1 cellular context compared by ENCODE assay signal in genomic region chr18:13137041-13137938, GRCh38.
A peak's percentile ranks its signal among the peaks of the same experiment; 100 is the strongest.
TF ChIP-seq lines count a peak whose summit lies in the region.

No MANE protein-coding gene starts in this region.

TF ChIP-seq in HepG2, 621 proteins besides CTCF, POLR2A, EP300 and RAD21 (continued from another document and continues in another):
- TF ChIP-seq ETV5 (CRISPR knock-in tag; IDR thresholded peaks at IDR 0.05; ENCODE audit: borderline replicate concordance) (peak; percentile 47), SALL2 (CRISPR knock-in tag; IDR thresholded peaks at IDR 0.05) (no peak), HCFC1 (IDR thresholded peaks at IDR 0.05; ENCODE audit: low read depth, low read length) (no peak), U2AF1 (optimal IDR thresholded peaks at IDR 0.05; ENCODE audit: low read depth, low read length) (no peak), MIXL1 (CRISPR knock-in tag; IDR thresholded peaks at IDR 0.05) (no peak), ZNF589 (CRISPR knock-in tag; conservative IDR thresholded peaks at IDR 0.05) (0 out of 2 replicates have a peak, but pooled peaks have one; percentile 2), ZNF740 (CRISPR knock-in tag; IDR thresholded peaks at IDR 0.05) (no peak), NFKBIZ (CRISPR knock-in tag; IDR thresholded peaks at IDR 0.05) (no peak), ZNF788 (CRISPR knock-in tag; IDR thresholded peaks at IDR 0.05; ENCODE audit: borderline replicate concordance) (no peak), FOXP4 (CRISPR knock-in tag; IDR thresholded peaks at IDR 0.05) (no peak), KDM2A (CRISPR knock-in tag; IDR thresholded peaks at IDR 0.05; ENCODE audit: borderline replicate concordance, low read depth) (peak; percentile 56; the same call in 1 of the 2 replicates), ZNF7 (CRISPR knock-in tag; IDR thresholded peaks at IDR 0.05) (no peak), ZBTB38 (CRISPR knock-in tag; IDR thresholded peaks at IDR 0.05) (peak; percentile 34; the same call in 1 of the 2 replicates), FOXJ3 (CRISPR knock-in tag; IDR thresholded peaks at IDR 0.05; ENCODE audit: borderline replicate concordance) (no peak), ESRRA (CRISPR knock-in tag; IDR thresholded peaks at IDR 0.05; ENCODE audit: low read depth) (peak; percentile 19; the same call in 1 of the 2 replicates), TCF12 (IDR thresholded peaks at IDR 0.05) (no peak), TCF12 (CRISPR knock-in tag; IDR thresholded peaks at IDR 0.05) (0 out of 2 replicates have a peak, but pooled peaks have one; percentile 46), KAT7 (CRISPR knock-in tag; IDR thresholded peaks at IDR 0.05; ENCODE audit: borderline replicate concordance) (peak; percentile 39; the same call in 1 of the 2 replicates), ZBED4 (CRISPR knock-in tag; IDR thresholded peaks at IDR 0.05; ENCODE audit: borderline replicate concordance) (no peak; the same call in 1 of the 2 replicates), SRSF9 (IDR thresholded peaks at IDR 0.05; ENCODE audit: borderline replicate concordance, insufficient read depth, low read depth, low read length, poor library complexity, severe bottlenecking) (no peak), CBX1 (IDR thresholded peaks at IDR 0.05; ENCODE audit: low read depth) (no peak), NFKB2 (CRISPR knock-in tag; IDR thresholded peaks at IDR 0.05; ENCODE audit: borderline replicate concordance) (peak; percentile 27; the same call in 1 of the 2 replicates), ZNF432 (CRISPR knock-in tag; IDR thresholded peaks at IDR 0.05; ENCODE audit: borderline replicate concordance) (no peak), ZC3H13 (CRISPR knock-in tag; IDR thresholded peaks at IDR 0.05) (peak; percentile 66; the same call in 1 of the 2 replicates), ZBTB37 (CRISPR knock-in tag; IDR thresholded peaks at IDR 0.05) (0 out of 2 replicates have a peak, but pooled peaks have one; percentile 52), NONO (IDR thresholded peaks at IDR 0.05) (no peak), NONO (CRISPR knock-in tag; conservative IDR thresholded peaks at IDR 0.05) (no peak; the same call in none of the 2 replicates), MXD3 (CRISPR knock-in tag; IDR thresholded peaks at IDR 0.05) (no peak; the same call in 1 of the 2 replicates), ZSCAN31 (CRISPR knock-in tag; IDR thresholded peaks at IDR 0.05; ENCODE audit: low read depth) (peak; percentile 29; the same call in 1 of the 2 replicates), STAT6 (CRISPR knock-in tag; IDR thresholded peaks at IDR 0.05; ENCODE audit: borderline replicate concordance) (0 out of 2 replicates have a peak, but pooled peaks have one; percentile 33), GTF2F1 (IDR thresholded peaks at IDR 0.05; ENCODE audit: low read length) (no peak), ZBTB46 (CRISPR knock-in tag; IDR thresholded peaks at IDR 0.05; ENCODE audit: borderline replicate concordance) (0 out of 2 replicates have a peak, but pooled peaks have one; percentile 28), ZNF720 (CRISPR knock-in tag; IDR thresholded peaks at IDR 0.05) (no peak), ZBTB7A (CRISPR knock-in tag; IDR thresholded peaks at IDR 0.05) (no peak), ZFP41 (CRISPR knock-in tag; IDR thresholded peaks at IDR 0.05; ENCODE audit: borderline replicate concordance) (no peak), ZNF883 (CRISPR knock-in tag; IDR thresholded peaks at IDR 0.05; ENCODE audit: not compliant biosample characterization) (peak; percentile 81), KMT2B (CRISPR knock-in tag; IDR thresholded peaks at IDR 0.05) (no peak; the same call in 1 of the 2 replicates), ZNF451 (CRISPR knock-in tag; IDR thresholded peaks at IDR 0.05) (no peak), CEBPG (CRISPR knock-in tag; IDR thresholded peaks at IDR 0.05) (no peak), SKI (IDR thresholded peaks at IDR 0.05; ENCODE audit: partially characterized antibody) (no peak), ZNF710 (CRISPR knock-in tag; IDR thresholded peaks at IDR 0.05; ENCODE audit: borderline replicate concordance) (no peak), NFE2L1 (CRISPR knock-in tag; IDR thresholded peaks at IDR 0.05; ENCODE audit: borderline replicate concordance) (peak; percentile 55; the same call in 1 of the 2 replicates), HOMEZ (CRISPR knock-in tag; IDR thresholded peaks at IDR 0.05; ENCODE audit: low read depth) (no peak), ZFX (CRISPR knock-in tag; IDR thresholded peaks at IDR 0.05; ENCODE audit: low read depth) (peak; percentile 41), TEAD2 (CRISPR knock-in tag; IDR thresholded peaks at IDR 0.05) (no peak), ZNF703 (CRISPR knock-in tag; IDR thresholded peaks at IDR 0.05; ENCODE audit: borderline replicate concordance) (0 out of 2 replicates have a peak, but pooled peaks have one; percentile 69), ZNF761 (CRISPR knock-in tag; conservative IDR thresholded peaks at IDR 0.05) (peak; percentile 22; the same call in 1 of the 2 replicates), MEF2D (CRISPR knock-in tag; IDR thresholded peaks at IDR 0.05) (0 out of 2 replicates have a peak, but pooled peaks have one; percentile 9), CHCHD3 (CRISPR knock-in tag; IDR thresholded peaks at IDR 0.05) (no peak), RCOR2 (CRISPR knock-in tag; IDR thresholded peaks at IDR 0.05) (no peak), NFIC (IDR thresholded peaks at IDR 0.05; ENCODE audit: low read length) (no peak), MAFG (CRISPR knock-in tag; IDR thresholded peaks at IDR 0.05) (no peak)
